15 cellular contexts compared by ENCODE assay signal in genomic region chr6:167573461-167574215, GRCh38.
DNase-seq lines count a peak whose midpoint lies in the region; ATAC-seq and TF ChIP-seq lines count a peak whose summit lies in the region.
"Had no signal": no experiment of that assay in that cellular context is flagged by ENCODE, and none has a peak within 500 bp of the region (broad histone marks: within the 10 kb centered on the region; RNA-seq: fewer than 3 reads in every experiment).

No MANE protein-coding gene starts in this region.

- in situ Hi-C loops in astrocyte of the spinal cord (cut with HindIII; ENCODE audit: low sequenced_read_pairs) = no loop called here

- H3K27ac ChIP-seq in right atrium auricular region = peak overlapping the region; percentile 53 to 61
- peak overlapping the region; percentile 74 for H3K27ac ChIP-seq in vagina
- H3K27ac ChIP-seq: foreskin keratinocyte, HL-60, pancreas had no signal

- H3K36me3 ChIP-seq in right atrium auricular region (no peaks in the 10 kb centered on the region), vagina (no peaks in the 10 kb centered on the region)
- H3K36me3 ChIP-seq: pancreas had no signal

- H3K9me3 ChIP-seq in right atrium auricular region (no peaks in the 10 kb centered on the region), vagina (no peaks in the 10 kb centered on the region)
- H3K9me3 ChIP-seq: pancreas had no signal

- H3K4me1 ChIP-seq in right atrium auricular region (peaks cover 0 to 7% of the 10 kb centered on the region in 2 donors), vagina (peaks cover 13% of the 10 kb centered on the region)
- H3K4me1 ChIP-seq: foreskin keratinocyte, pancreas had no signal

- intact Hi-C loops in vagina (cut with DNase I) = no loop called here

- no peak overlapping the region for H3K4me3 ChIP-seq in astrocyte of the spinal cord (ENCODE audit: low read depth, low read length)
- no peak overlapping the region for H3K4me3 ChIP-seq in right atrium auricular region
- H3K4me3 ChIP-seq in vagina = no peak overlapping the region
- H3K4me3 ChIP-seq: pancreas had no signal

- TF ChIP-seq POLR2A in vagina (IDR thresholded peaks at IDR 0.05) = no peak

- H3K27me3 ChIP-seq in right atrium auricular region (no peaks in the 10 kb centered on the region), vagina (no peaks in the 10 kb centered on the region)
- H3K27me3 ChIP-seq: foreskin keratinocyte, pancreas had no signal

- peak; percentile 67 for ATAC-seq in omental fat pad (ENCODE audit: low FRiP score)
- ATAC-seq in GM19455 (IDR thresholded peaks at IDR 0.05; ENCODE audit: unreplicated experiment) = no peak
- ATAC-seq in HG03342 (IDR thresholded peaks at IDR 0.05; ENCODE audit: unreplicated experiment) = no peak
- ATAC-seq: activated CD4-positive, alpha-beta T cell treated with anti-CD3 and anti-CD28 coated beads for 36 hours; activated T-cell treated with anti-CD3 and anti-CD28 coated beads, Interleukin-2, amount 50 U/mL, for 4 hours; foreskin keratinocyte had no signal

- DNase-seq in astrocyte of the spinal cord (ENCODE audit: low read depth, low spot score) = peak; percentile 46
- DNase-seq in right atrium auricular region (ENCODE audit: low spot score) = peak; percentile 60
- DNase-seq in omental fat pad (ENCODE audit: low spot score) = peak; percentile 20
- peak; percentile 55 to 71 for DNase-seq in vagina (ENCODE audit: extremely low spot score in 2 of 2)
- DNase-seq in SW480 (ENCODE audit: low spot score) = no peak
- DNase-seq: activated CD4-positive, alpha-beta T cell treated with anti-CD3 and anti-CD28 coated beads for 36 hours; activated naive CD8-positive, alpha-beta T cell treated with anti-CD3 and anti-CD28 coated beads for 36 hours; activated T-cell treated with anti-CD3 and anti-CD28 coated beads, Interleukin-2, amount 50 U/mL, for 4 hours; DMS153; foreskin keratinocyte; NCI-H1417 treated with DMSO at 0.1 percent for 48 hours; pancreas had no signal

- TF ChIP-seq CTCF in astrocyte of the spinal cord (IDR thresholded peaks at IDR 0.05; ENCODE audit: low read depth, low read length) = no peak
- TF ChIP-seq CTCF in right atrium auricular region (IDR thresholded peaks at IDR 0.05) = no peak
- TF ChIP-seq CTCF in omental fat pad (IDR thresholded peaks at IDR 0.05) = no peak
- TF ChIP-seq CTCF in vagina (IDR thresholded peaks at IDR 0.05) = no peak
